21 cellular contexts compared by ENCODE assay signal in genomic region chr5:105943119-105943518, GRCh38.
DNase-seq lines count a peak whose midpoint lies in the region; ATAC-seq and TF ChIP-seq lines count a peak whose summit lies in the region.
"Had no signal": no experiment of that assay in that cellular context is flagged by ENCODE, and none has a peak within 500 bp of the region (broad histone marks: within the 10 kb centered on the region; RNA-seq: fewer than 3 reads in every experiment).

No MANE protein-coding gene starts in this region.

- TF ChIP-seq CTCF in right atrium auricular region (IDR thresholded peaks at IDR 0.05) (no peak), left ventricle myocardium inferior (IDR thresholded peaks at IDR 0.05; ENCODE audit: borderline replicate concordance) (no peak), omental fat pad (IDR thresholded peaks at IDR 0.05) (no peak)

- intact Hi-C loops in Right ventricle myocardium inferior (cut with DNase I), result no loop called here
- intact Hi-C loops in left ventricle myocardium inferior (cut with micrococcal nuclease), result no loop called here
- intact Hi-C loops in sciatic nerve (cut with DNase I), result no loop called here
- intact Hi-C loops in aorta (cut with DNase I), result no loop called here

- H3K4me1 ChIP-seq in right atrium auricular region, result no peaks in the 10 kb centered on the region
- H3K4me1 ChIP-seq in left ventricle myocardium inferior, result no peaks in the 10 kb centered on the region
- H3K4me1 ChIP-seq in aorta (ENCODE audit: control insufficient read depth in 1 of 2, insufficient read depth in 2 of 2, low read length in 2 of 2), result no peaks in the 10 kb centered on the region

- H3K36me3 ChIP-seq in right atrium auricular region, result no peaks in the 10 kb centered on the region
- no peaks in the 10 kb centered on the region for H3K36me3 ChIP-seq in left ventricle myocardium inferior
- no peaks in the 10 kb centered on the region for H3K36me3 ChIP-seq in aorta (ENCODE audit: control insufficient read depth in 1 of 2, insufficient read depth in 2 of 2, low read length in 1 of 2)

- H3K9me3 ChIP-seq in right atrium auricular region (peaks cover 0 to 10% of the 10 kb centered on the region in 2 donors), left ventricle myocardium inferior (replicated peaks) (peaks cover 12% of the 10 kb centered on the region), aorta (ENCODE audit: control insufficient read depth, low read length) (no peaks in the 10 kb centered on the region)

- peak; percentile 39 for DNase-seq in Right ventricle myocardium inferior (ENCODE audit: missing footprints)
- no peak for DNase-seq in right atrium auricular region (ENCODE audit: low spot score)
- DNase-seq in left ventricle myocardium inferior, result peak; percentile 17
- DNase-seq in sciatic nerve (ENCODE audit: low spot score), result no peak
- no peak for DNase-seq in aorta
- no peak for DNase-seq in omental fat pad (ENCODE audit: low spot score)
- no peak for DNase-seq in T1000 (lab: John Stamatoyannopoulos, UW)
- DNase-seq: AML-193; C1 segment of cervical spinal cord; CD8-positive, alpha-beta T cell; DMS153; KG1; NCI-H1105; NCI-H187; NCI-H446; NCI-H526; OCI-M1 had no signal

- WGBS in aorta, 2 donors, result 93 to 94% methylated on average over 5 of the region's 5 CpGs

- H3K4me3 ChIP-seq in right atrium auricular region (no peak overlapping the region), left ventricle myocardium inferior (no peak overlapping the region), aorta (ENCODE audit: low read length in 2 of 2) (no peak overlapping the region)
- H3K4me3 ChIP-seq: GM23338 had no signal

- ATAC-seq in Right ventricle myocardium inferior (peak; percentile 76), sciatic nerve (peak; percentile 71), aorta (ENCODE audit: low FRiP score) (peak; percentile 36), omental fat pad (ENCODE audit: low FRiP score) (no peak), GM21381 (IDR thresholded peaks at IDR 0.05; ENCODE audit: unreplicated experiment) (no peak)
- ATAC-seq: CD8-positive, alpha-beta T cell; GM23338; HCT116 had no signal

- H3K27ac ChIP-seq in right atrium auricular region (no peak overlapping the region), left ventricle myocardium inferior (replicated peaks) (peak overlapping the region; percentile 59), aorta (ENCODE audit: low read depth in 1 of 2, low read length in 2 of 2) (no peak overlapping the region)
- H3K27ac ChIP-seq: 22Rv1 had no signal

- H3K27me3 ChIP-seq in right atrium auricular region (no peaks in the 10 kb centered on the region), left ventricle myocardium inferior (ENCODE audit: low read depth) (no peaks in the 10 kb centered on the region), aorta (ENCODE audit: control insufficient read depth in 1 of 2, insufficient read depth in 2 of 2, low read length in 1 of 2) (no peaks in the 10 kb centered on the region)

Comparison
In these comparisons a context has a peak if more than half of its experiments do, and no peak if none do; other contexts are left out.
1. DNase-seq: peak in Right ventricle myocardium inferior (single experiment) and left ventricle myocardium inferior (single experiment); none in right atrium auricular region (single experiment), sciatic nerve (single experiment), aorta (0 of 2), omental fat pad (single experiment) and T1000 (single experiment).
2. ATAC-seq: peak in Right ventricle myocardium inferior (single experiment), sciatic nerve (single experiment) and aorta (single experiment); none in omental fat pad (single experiment) and GM21381 (single experiment).